Comparison of ENCODE assay signal across 6 cellular contexts in the genomic region with DNA sequence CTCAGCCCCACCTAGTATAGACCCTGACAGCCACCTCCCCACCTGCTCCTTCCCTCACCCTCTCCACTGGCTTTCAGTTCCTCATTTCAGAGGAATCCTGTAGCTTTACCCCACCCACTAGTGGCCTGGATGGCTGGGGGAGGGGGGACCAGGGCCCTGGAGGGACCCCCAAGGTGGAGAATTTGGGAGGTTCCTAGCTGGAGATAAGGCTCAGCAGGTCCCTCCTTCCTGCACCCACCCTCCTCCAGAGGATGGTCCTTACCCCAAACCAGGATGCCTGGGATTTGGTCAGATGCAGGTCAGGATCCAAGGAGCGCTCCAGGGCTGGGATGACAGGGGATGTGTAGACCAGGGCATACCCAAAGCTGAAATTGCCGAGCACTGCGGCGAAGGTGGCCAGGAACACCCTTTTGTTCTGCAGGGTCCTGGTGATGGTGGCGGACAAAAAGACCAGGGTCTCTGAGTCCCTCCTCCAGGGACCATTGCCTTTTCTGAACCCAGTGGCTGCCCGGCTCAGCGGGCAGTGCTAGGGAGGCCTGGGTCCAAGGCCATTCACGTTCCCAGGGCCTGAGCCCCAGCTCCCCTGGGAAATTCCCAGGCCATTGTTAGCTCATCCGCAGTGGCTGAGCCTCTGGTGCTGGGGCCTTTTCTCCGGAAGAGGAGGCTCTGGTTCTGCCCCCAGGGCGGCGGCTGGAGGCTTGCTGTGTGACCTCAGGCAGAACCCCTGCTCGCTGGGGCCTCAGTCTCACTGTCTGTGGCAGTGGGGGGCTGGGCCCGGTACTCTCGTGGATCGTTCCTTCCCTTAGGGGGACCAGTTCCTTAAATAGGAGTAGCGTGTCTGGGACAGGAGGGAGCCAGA. TPM values are rescaled to one million over a fixed set of nuclear protein-coding genes. Genes with fewer than 3 reads are reported as not detected.
DNase-seq lines count a peak whose midpoint lies in the region; ATAC-seq, FAIRE-seq and TF ChIP-seq lines count a peak whose summit lies in the region.

No MANE protein-coding gene starts in this region.

- peaks cover 29% of the 10 kb centered on the region for H3K27me3 Mint-ChIP-seq in progenitor cell of endocrine pancreas

- peaks cover 64% of the 10 kb centered on the region for H3K4me1 ChIP-seq in Loucy (ENCODE audit: insufficient read depth, low read length, poor library complexity, severe bottlenecking)
- H3K4me1 ChIP-seq in H1 (replicated peaks in 1 of 4; ENCODE audit: control insufficient read depth in 3 of 4, insufficient read depth in 4 of 4, low read length in 3 of 4) = peaks cover 0 to 7% (median 4%) of the 10 kb centered on the region in 4 experiments; a peak in 6 of 7 replicates

- no peaks in the 10 kb centered on the region for H3K4me1 Mint-ChIP-seq in progenitor cell of endocrine pancreas (ENCODE audit: low read depth)

- no peak overlapping the region for H2AK5ac ChIP-seq in H1 (ENCODE audit: low read depth, low read length)

- H2BK12ac ChIP-seq in H1 (ENCODE audit: low read depth, low read length) = peak overlapping the region; percentile 68; the same call in 1 of the 2 replicates

- ATAC-seq in GM19395 (IDR thresholded peaks at IDR 0.05; ENCODE audit: unreplicated experiment) = peak; percentile 64

- H4K5ac ChIP-seq in H1 (ENCODE audit: insufficient read length, low read depth, low read length) = peak overlapping the region; percentile 72

- TF ChIP-seq POLR2A in H1 (IDR thresholded peaks at IDR 0.05; ENCODE audit: control extremely low read depth in 1 of 2, low read depth in 2 of 2, low read length in 2 of 2) = no peak

- peaks cover 17% of the 10 kb centered on the region for H3F3A ChIP-seq in Loucy (ENCODE audit: low read depth)

- H3K36me3 ChIP-seq in Loucy (ENCODE audit: insufficient read depth, low read length) (no peaks in the 10 kb centered on the region), H1 (ENCODE audit: control insufficient read depth in 2 of 4, insufficient read depth in 4 of 4, low read length in 3 of 4) (peaks cover 0 to 21% (median 6%) of the 10 kb centered on the region in 4 experiments; a peak in 5 of 8 replicates)

- peak overlapping the region; percentile 48 for H3K18ac ChIP-seq in H1 (ENCODE audit: extremely low read depth, low read length)

- no peak overlapping the region for H3K23ac ChIP-seq in H1 (ENCODE audit: insufficient read length)

- no peak overlapping the region; the same call in 1 of the 2 replicates for H2BK15ac ChIP-seq in H1 (ENCODE audit: low read length)

- no peak for TF ChIP-seq CTCF in AG04450 (IDR thresholded peaks at IDR 0.05; ENCODE audit: low read depth, low read length)
- no peak for TF ChIP-seq CTCF in Loucy (conservative IDR thresholded peaks at IDR 0.05; ENCODE audit: low read length)
- no peak for TF ChIP-seq CTCF in H1 (IDR thresholded peaks at IDR 0.05; ENCODE audit: control extremely low read depth in 1 of 3, insufficient read depth in 1 of 3, low read depth in 1 of 3, low read length in 3 of 3)
- no peak for TF ChIP-seq CTCF in progenitor cell of endocrine pancreas (IDR thresholded peaks at IDR 0.05; ENCODE audit: unreplicated experiment)

- peak overlapping the region; percentile 85 for H4K8ac ChIP-seq in H1 (ENCODE audit: extremely low read depth, insufficient read depth, low read length)

- no peak for FAIRE-seq in H1 (lab: Jason Lieb, UNC)

- peak overlapping the region; percentile 89 for H4K91ac ChIP-seq in H1 (replicated peaks; ENCODE audit: insufficient read length, low read length)

- no peak overlapping the region for H2AFZ ChIP-seq in Loucy (ENCODE audit: low read length)
- no peak overlapping the region for H2AFZ ChIP-seq in H1 (ENCODE audit: low read length)

- H3K4me3 ChIP-seq in AG04450 (ENCODE audit: low read depth, low read length) = peak overlapping the region; percentile 59
- H3K4me3 ChIP-seq in Loucy (ENCODE audit: low read length, poor library complexity, severe bottlenecking) = peak overlapping the region; percentile 81
- peak overlapping the region; percentile 52 to 81 (median 60) for H3K4me3 ChIP-seq in H1 (ENCODE audit: extremely low read depth in 1 of 4, insufficient read depth in 2 of 4, low read depth in 3 of 4, low read length in 4 of 4)

- H3K56ac ChIP-seq in H1 (replicated peaks; ENCODE audit: insufficient read length, low read depth, low read length) = peak overlapping the region; percentile 69

- peak overlapping the region; percentile 47 for H3K4me3 Mint-ChIP-seq in progenitor cell of endocrine pancreas (ENCODE audit: low read depth)

- H3K27me3 ChIP-seq in AG04450 (ENCODE audit: control insufficient read depth, insufficient read depth, low read length) (peaks cover 8% of the 10 kb centered on the region), Loucy (ENCODE audit: insufficient read depth, low read length, poor library complexity, severe bottlenecking) (no peaks in the 10 kb centered on the region), H1 (replicated peaks in 1 of 4; ENCODE audit: control insufficient read depth in 3 of 4, extremely low read depth in 1 of 4, insufficient read depth in 3 of 4, low read length in 3 of 4) (peaks cover 0 to 4% (median 0%) of the 10 kb centered on the region in 4 experiments; a peak in 1 of 7 replicates)

- POLR2A ChIA-PET in AG04450 (lab: Yijun Ruan, JAX) = interaction anchor here (0.6 kb wide), 1 partner anchor 130 kb away, joined by 3 read pairs; a partner anchor contains a TSS
- POLR2A ChIA-PET in H1 (lab: Charles Lee; ENCODE audit: partially characterized antibody) = interaction anchor here (0.5 to 3.4 kb wide), 8 partner anchors 10 to 201 kb away, joined by 3 to 19 read pairs (median 4); a partner anchor contains a TSS

- H4K20me1 ChIP-seq in Loucy (ENCODE audit: insufficient read depth, low read length, poor library complexity, severe bottlenecking) (no peaks in the 10 kb centered on the region), H1 (replicated peaks in 1 of 2; ENCODE audit: control insufficient read depth in 1 of 2, insufficient read depth in 2 of 2, low read length in 2 of 2) (peaks cover 3 to 20% of the 10 kb centered on the region in 2 experiments)

- no peak overlapping the region for H2BK20ac ChIP-seq in H1 (ENCODE audit: low read length)

- no peaks in the 10 kb centered on the region for H3K9me3 Mint-ChIP-seq in progenitor cell of endocrine pancreas (ENCODE audit: low read depth)

- H3K9ac ChIP-seq in Loucy (ENCODE audit: low read depth, low read length, poor library complexity, severe bottlenecking) (peak overlapping the region; percentile 86), H1 (replicated peaks in 1 of 4; ENCODE audit: extremely low read depth in 1 of 4, low read depth in 3 of 4, low read length in 3 of 4) (peak overlapping the region in 3 of 4 experiments; percentile 35 to 37 (median 37); a peak in 4 of 7 replicates)

- H3K36me3 Mint-ChIP-seq in progenitor cell of endocrine pancreas (ENCODE audit: insufficient read depth) = no peaks in the 10 kb centered on the region

- CTCF ChIA-PET in AG04450 (lab: Charles Lee) (interaction anchor here (1.5 kb wide), 1 partner anchor 72 kb away, joined by 6 read pairs; no protein-coding TSS in a partner anchor), H1 (lab: Charles Lee; ENCODE audit: partially characterized antibody) (interaction anchor here (0.6 to 3.4 kb wide), 15 partner anchors 7 to 277 kb away, joined by 3 to 13 read pairs (median 3); no protein-coding TSS in a partner anchor)

- no peaks in the 10 kb centered on the region for H3K9me2 ChIP-seq in Loucy (replicated peaks; ENCODE audit: low read depth, low read length)

- no peak overlapping the region for H2BK120ac ChIP-seq in H1 (replicated peaks; ENCODE audit: low read depth, low read length)

- no peak overlapping the region for H3K27ac ChIP-seq in AG04450 (ENCODE audit: low read depth, low read length)
- no peak overlapping the region for H3K27ac ChIP-seq in H1 (ENCODE audit: low read depth, low read length)

- H3K4ac ChIP-seq in H1 (replicated peaks; ENCODE audit: insufficient read length, low read depth, low read length) = peak overlapping the region; percentile 4

- H3K27ac Mint-ChIP-seq in progenitor cell of endocrine pancreas = no peak overlapping the region

- H3K4me2 ChIP-seq in Loucy (ENCODE audit: low read depth, low read length, poor library complexity, severe bottlenecking) (peak overlapping the region; percentile 97), H1 (ENCODE audit: insufficient read depth in 1 of 2, low read depth in 2 of 2, low read length in 2 of 2) (peak overlapping the region; percentile 89 to 95)

- H2BK5ac ChIP-seq in H1 (ENCODE audit: low read depth, low read length) = no peak overlapping the region

- no peak overlapping the region for H3K14ac ChIP-seq in H1 (ENCODE audit: insufficient read length)

- H3K79me1 ChIP-seq in H1 (ENCODE audit: low read depth, low read length) = peaks cover 2% of the 10 kb centered on the region; the same call in 1 of the 2 replicates

- H3K23me2 ChIP-seq in H1 (ENCODE audit: low read depth, low read length) = peaks cover 6% of the 10 kb centered on the region; the same call in 1 of the 2 replicates

- TF ChIP-seq RAD21 in H1 (IDR thresholded peaks at IDR 0.05 in 1 of 2, conservative IDR thresholded peaks at IDR 0.05 in 1 of 2; ENCODE audit: low read depth in 2 of 2, low read length in 2 of 2) = no peak; a peak in 1 of 4 replicates

- H3K79me2 ChIP-seq in Loucy (ENCODE audit: insufficient read depth, low read length) = peaks cover 33% of the 10 kb centered on the region
- H3K79me2 ChIP-seq in H1 (ENCODE audit: control insufficient read depth in 1 of 2, insufficient read depth in 2 of 2, low read length in 2 of 2) = peaks cover 0 to 6% of the 10 kb centered on the region in 2 experiments; a peak in 1 of 4 replicates

- no peak for TF ChIP-seq EP300 in H1 (IDR thresholded peaks at IDR 0.05; ENCODE audit: borderline replicate concordance in 1 of 2, low read depth in 2 of 2, low read length in 2 of 2)

- no peaks in the 10 kb centered on the region; the same call in 1 of the 2 replicates for H3K9me3 ChIP-seq in AG04450 (ENCODE audit: control insufficient read depth, insufficient read depth, low read length)
- H3K9me3 ChIP-seq in Loucy (ENCODE audit: insufficient read depth, low read depth, low read length) = no peaks in the 10 kb centered on the region
- no peaks in the 10 kb centered on the region for H3K9me3 ChIP-seq in H1 (ENCODE audit: insufficient read depth in 2 of 2, low read depth in 1 of 2, low read length in 1 of 2)

- WGBS in H1 (ENCODE audit: extremely low coverage in 1 of 2, insufficient coverage in 1 of 2, insufficient read length in 1 of 2, insufficient replicate concordance in 2 of 2, low coverage in 1 of 2, low lambda C conversion rate in 2 of 2, missing lambda C conversion rate in 1 of 2), 2 experiments = 27% methylated on average over 17 of the region's 17 CpGs; no CpG with 5 or more reads in 1 of the 2 experiments

- DNase-seq in AG04450 (ENCODE audit: low read depth, low spot score) (no peak), H1 (ENCODE audit: low read depth in 1 of 2, low spot score in 2 of 2) (no peak), progenitor cell of endocrine pancreas (ENCODE audit: low spot score, unreplicated experiment) (no peak), NCI-H524 treated with DMSO at 0.1 percent for 48 hours (lab: John Stamatoyannopoulos, UW) (no peak)

RNA-seq across cellular contexts. Expression of a gene that starts 0.7 kb away (rescaled TPM):
- polyA plus RNA-seq in AG04450 (2011; rRNA removed) (1.7 and 2.3 TPM in 2 replicates), H1 (2011; rRNA removed) (17.8 and 18.6 TPM in 2 replicates)
- 1.3 and 1.8 TPM in 2 replicates for polyA minus RNA-seq in AG04450 (2011; rRNA and poly(A)+ RNA removed)
- 16.6 and 17.9 TPM in 2 replicates for total RNA-seq in H1 (2021; fragmentation: NEBNext Ultra II Directional; extraction: Animal tissue kit (Norgen Biotek cat#: 25700))
- 16.9 TPM for polyA plus RNA-seq in H1 (2011; cell fraction: cytosol; rRNA removed)
- polyA plus RNA-seq in H1 (2011; cell fraction: nucleus; rRNA removed) = 22.9 TPM
- 9.1 to 15.8 TPM (median 14.0 TPM) in 4 replicates for polyA plus RNA-seq in H1 (2012, experiment 1 of 2)
- polyA plus RNA-seq in H1 (2012, experiment 2 of 2) = 13.7 TPM
- 21.9 TPM for polyA plus RNA-seq in H1 (2013, experiment 1 of 2)
- 21.5 TPM for polyA plus RNA-seq in H1 (2013, experiment 2 of 2)
- 8.2 and 10.5 TPM in 2 replicates for polyA minus RNA-seq in H1 (2011; rRNA and poly(A)+ RNA removed)
- 13.1 TPM for polyA minus RNA-seq in H1 (2011; cell fraction: cytosol; rRNA and poly(A)+ RNA removed)
- 23.1 TPM for polyA minus RNA-seq in H1 (2011; cell fraction: nucleus; rRNA and poly(A)+ RNA removed)
- 4.7 and 5.2 TPM in 2 replicates for total RNA-seq in progenitor cell of endocrine pancreas

RNA-seq across cellular contexts. Expression of a gene that starts 18.4 kb away (rescaled TPM):
- polyA plus RNA-seq in AG04450 (2011; rRNA removed) = 9.2 and 10.3 TPM in 2 replicates
- 7.3 and 10.2 TPM in 2 replicates for polyA minus RNA-seq in AG04450 (2011; rRNA and poly(A)+ RNA removed)
- 13.3 and 13.4 TPM in 2 replicates for total RNA-seq in H1 (2021; fragmentation: NEBNext Ultra II Directional; extraction: Animal tissue kit (Norgen Biotek cat#: 25700))
- polyA plus RNA-seq in H1 (2011; rRNA removed) = 15.5 and 23.6 TPM in 2 replicates
- 18.6 TPM for polyA plus RNA-seq in H1 (2011; cell fraction: cytosol; rRNA removed)
- polyA plus RNA-seq in H1 (2011; cell fraction: nucleus; rRNA removed) = 36.2 TPM
- polyA plus RNA-seq in H1 (2012, experiment 1 of 2) = 8.1 to 19.8 TPM (median 16.8 TPM) in 4 replicates
- 11.4 TPM for polyA plus RNA-seq in H1 (2012, experiment 2 of 2)
- 6.8 TPM for polyA plus RNA-seq in H1 (2013, experiment 1 of 2)
- 7.3 TPM for polyA plus RNA-seq in H1 (2013, experiment 2 of 2)
- 15.2 and 20.4 TPM in 2 replicates for polyA minus RNA-seq in H1 (2011; rRNA and poly(A)+ RNA removed)
- 12.6 TPM for polyA minus RNA-seq in H1 (2011; cell fraction: cytosol; rRNA and poly(A)+ RNA removed)
- 33.3 TPM for polyA minus RNA-seq in H1 (2011; cell fraction: nucleus; rRNA and poly(A)+ RNA removed)
- total RNA-seq in progenitor cell of endocrine pancreas = 55.6 and 56.2 TPM in 2 replicates

RNA-seq across cellular contexts. Expression of a gene that starts 46.5 kb away (rescaled TPM):
- polyA plus RNA-seq in AG04450 (2011; rRNA removed) = not detected in 2 replicates
- not detected in 2 replicates for polyA minus RNA-seq in AG04450 (2011; rRNA and poly(A)+ RNA removed)
- not detected in 2 replicates for total RNA-seq in H1 (2021; fragmentation: NEBNext Ultra II Directional; extraction: Animal tissue kit (Norgen Biotek cat#: 25700))
- polyA plus RNA-seq in H1 (2011; rRNA removed) = 0.30 TPM in 1 of 2 replicates, not detected in the other
- polyA plus RNA-seq in H1 (2011; cell fraction: cytosol; rRNA removed) = 0.23 TPM
- 0.30 TPM for polyA plus RNA-seq in H1 (2011; cell fraction: nucleus; rRNA removed)
- polyA plus RNA-seq in H1 (2012, experiment 1 of 2) = not detected in 4 replicates
- polyA plus RNA-seq in H1 (2012, experiment 2 of 2) = not detected
- not detected for polyA plus RNA-seq in H1 (2013, experiment 1 of 2)
- polyA plus RNA-seq in H1 (2013, experiment 2 of 2) = 0.09 TPM
- polyA minus RNA-seq in H1 (2011; rRNA and poly(A)+ RNA removed) = not detected in 2 replicates
- not detected for polyA minus RNA-seq in H1 (2011; cell fraction: cytosol; rRNA and poly(A)+ RNA removed)
- polyA minus RNA-seq in H1 (2011; cell fraction: nucleus; rRNA and poly(A)+ RNA removed) = not detected
- total RNA-seq in progenitor cell of endocrine pancreas = not detected in 2 replicates

RNA-seq across cellular contexts. Expression of a gene that starts 56.1 kb away (rescaled TPM):
- 0.86 and 0.94 TPM in 2 replicates for polyA plus RNA-seq in AG04450 (2011; rRNA removed)
- 0.61 and 0.92 TPM in 2 replicates for polyA minus RNA-seq in AG04450 (2011; rRNA and poly(A)+ RNA removed)
- total RNA-seq in H1 (2021; fragmentation: NEBNext Ultra II Directional; extraction: Animal tissue kit (Norgen Biotek cat#: 25700)) = 5.1 and 5.8 TPM in 2 replicates
- 4.4 and 6.6 TPM in 2 replicates for polyA plus RNA-seq in H1 (2011; rRNA removed)
- polyA plus RNA-seq in H1 (2011; cell fraction: cytosol; rRNA removed) = 7.0 TPM
- polyA plus RNA-seq in H1 (2011; cell fraction: nucleus; rRNA removed) = 44.8 TPM
- 6.3 to 11.9 TPM (median 9.7 TPM) in 4 replicates for polyA plus RNA-seq in H1 (2012, experiment 1 of 2)
- 3.8 TPM for polyA plus RNA-seq in H1 (2012, experiment 2 of 2)
- 2.4 TPM for polyA plus RNA-seq in H1 (2013, experiment 1 of 2)
- 2.8 TPM for polyA plus RNA-seq in H1 (2013, experiment 2 of 2)
- 1.5 and 2.2 TPM in 2 replicates for polyA minus RNA-seq in H1 (2011; rRNA and poly(A)+ RNA removed)
- 2.0 TPM for polyA minus RNA-seq in H1 (2011; cell fraction: cytosol; rRNA and poly(A)+ RNA removed)
- polyA minus RNA-seq in H1 (2011; cell fraction: nucleus; rRNA and poly(A)+ RNA removed) = 5.4 TPM
- total RNA-seq in progenitor cell of endocrine pancreas = 16.0 and 17.8 TPM in 2 replicates

RNA-seq across cellular contexts. Expression of a gene that starts 56.3 kb away (rescaled TPM):
- not detected in 2 replicates for polyA plus RNA-seq in AG04450 (2011; rRNA removed)
- not detected in 2 replicates for polyA minus RNA-seq in AG04450 (2011; rRNA and poly(A)+ RNA removed)
- total RNA-seq in H1 (2021; fragmentation: NEBNext Ultra II Directional; extraction: Animal tissue kit (Norgen Biotek cat#: 25700)) = 0.69 and 0.74 TPM in 2 replicates
- 0.76 and 1.0 TPM in 2 replicates for polyA plus RNA-seq in H1 (2011; rRNA removed)
- 0.79 TPM for polyA plus RNA-seq in H1 (2011; cell fraction: cytosol; rRNA removed)
- 2.6 TPM for polyA plus RNA-seq in H1 (2011; cell fraction: nucleus; rRNA removed)
- 0.29 to 1.0 TPM (median 0.65 TPM) in 4 replicates for polyA plus RNA-seq in H1 (2012, experiment 1 of 2)
- polyA plus RNA-seq in H1 (2012, experiment 2 of 2) = 0.41 TPM
- 0.39 TPM for polyA plus RNA-seq in H1 (2013, experiment 1 of 2)
- polyA plus RNA-seq in H1 (2013, experiment 2 of 2) = 0.29 TPM
- polyA minus RNA-seq in H1 (2011; rRNA and poly(A)+ RNA removed) = 0.13 and 0.73 TPM in 2 replicates
- 0.29 TPM for polyA minus RNA-seq in H1 (2011; cell fraction: cytosol; rRNA and poly(A)+ RNA removed)
- polyA minus RNA-seq in H1 (2011; cell fraction: nucleus; rRNA and poly(A)+ RNA removed) = 0.60 TPM
- 0.07 and 0.14 TPM in 2 replicates for total RNA-seq in progenitor cell of endocrine pancreas
